In the genomic region with DNA sequence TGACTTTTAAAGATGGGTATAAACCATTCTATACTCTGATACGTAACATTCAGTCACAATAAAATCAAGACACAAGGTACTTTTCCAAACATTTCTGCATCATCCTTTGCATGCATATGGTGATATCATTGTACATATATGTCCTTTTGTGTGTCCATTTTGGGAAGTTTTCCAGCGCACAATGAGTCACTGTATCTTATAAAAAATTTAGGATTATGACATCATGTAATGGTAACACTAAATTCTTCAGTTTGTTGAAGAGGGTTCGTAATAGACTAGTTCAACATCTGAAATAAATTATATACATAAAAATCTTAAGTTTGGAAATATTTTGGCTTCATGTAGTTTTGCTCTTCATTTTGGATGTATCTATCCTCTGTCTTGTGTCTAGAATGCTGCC, we compare ENCODE assay signal across 16 cellular contexts.
DNase-seq lines count a peak whose midpoint lies in the region; ATAC-seq and TF ChIP-seq lines count a peak whose summit lies in the region.
"Had no signal": no experiment of that assay in that cellular context is flagged by ENCODE, and none has a peak within 500 bp of the region (broad histone marks: within the 10 kb centered on the region; RNA-seq: fewer than 3 reads in every experiment).

No MANE protein-coding gene starts in this region.

- no peaks in the 10 kb centered on the region for H4K20me1 ChIP-seq in mammary epithelial cell (ENCODE audit: insufficient read depth, low read length)
- H4K20me1 ChIP-seq in PC-3 (ENCODE audit: low read length), result no peaks in the 10 kb centered on the region
- H4K20me1 ChIP-seq in fibroblast of lung (ENCODE audit: control insufficient read depth, extremely low read depth, insufficient read depth, low read length), result no peaks in the 10 kb centered on the region

- peaks cover 32% of the 10 kb centered on the region for H3K27me3 Mint-ChIP-seq in MCF 10A (ENCODE audit: insufficient read depth, unreplicated experiment)

- no peak overlapping the region for H3K9ac ChIP-seq in mammary epithelial cell (ENCODE audit: insufficient read depth, low read length)
- no peak overlapping the region for H3K9ac ChIP-seq in PC-3 (ENCODE audit: low read length)
- H3K9ac ChIP-seq in fibroblast of lung (ENCODE audit: insufficient read depth, low read length), result no peak overlapping the region

- WGBS in mammary epithelial cell (ENCODE audit: low coverage, missing lambda C conversion rate), result 78% methylated on average over 3 of the region's 3 CpGs

- no peak overlapping the region for H3K27ac ChIP-seq in mammary epithelial cell (ENCODE audit: insufficient read depth, low read depth, low read length)
- no peak overlapping the region for H3K27ac ChIP-seq in PC-3 (ENCODE audit: low read length)
- no peak overlapping the region for H3K27ac ChIP-seq in fibroblast of lung (ENCODE audit: insufficient read depth, low read length)
- H3K27ac ChIP-seq: 22Rv1 had no signal

- BruUV-seq in MCF 10A (replicated peaks; lab: Mats Ljungman, UMichigan) (no TSS peak), mammary epithelial cell (replicated peaks; lab: Mats Ljungman, UMichigan) (no TSS peak), PC-3 (replicated peaks; lab: Mats Ljungman, UMichigan) (no TSS peak)

- H3K9me3 Mint-ChIP-seq in MCF 10A (ENCODE audit: unreplicated experiment), result no peaks in the 10 kb centered on the region
- H3K9me3 Mint-ChIP-seq: H9 had no signal

- intact Hi-C loops in MCF 10A (cut with micrococcal nuclease), result no loop called here
- intact Hi-C loops in mammary epithelial cell (cut with micrococcal nuclease), result no loop called here
- intact Hi-C loops in PC-3 (cut with micrococcal nuclease), result no loop called here

- POLR2A ChIA-PET in MCF 10A (lab: Yijun Ruan, JAX), result no interaction called here
- POLR2A ChIA-PET in PC-3 (lab: Charles Lee; ENCODE audit: unreplicated experiment), result no interaction called here

- TF ChIP-seq CTCF in MCF 10A (IDR thresholded peaks at IDR 0.05; ENCODE audit: unreplicated experiment) (no peak), mammary epithelial cell (conservative IDR thresholded peaks at IDR 0.05 in 1 of 2, IDR thresholded peaks at IDR 0.05 in 1 of 2; ENCODE audit: extremely low read depth in 1 of 2, insufficient read depth in 1 of 2, low read depth in 1 of 2, low read length in 2 of 2) (no peak), PC-3 (conservative IDR thresholded peaks at IDR 0.05; ENCODE audit: low read depth, low read length) (no peak), fibroblast of lung (conservative IDR thresholded peaks at IDR 0.05 in 1 of 2, IDR thresholded peaks at IDR 0.05 in 1 of 2; ENCODE audit: low read depth in 1 of 2, low read length in 2 of 2) (no peak)

- H3K9me3 ChIP-seq in mammary epithelial cell (replicated peaks; ENCODE audit: insufficient read depth, low read length) (no peaks in the 10 kb centered on the region), PC-3 (ENCODE audit: low read length) (no peaks in the 10 kb centered on the region), fibroblast of lung (ENCODE audit: control insufficient read depth, insufficient read depth, low read depth, low read length) (no peaks in the 10 kb centered on the region)

- no peak overlapping the region for H3K4me3 ChIP-seq in mammary epithelial cell (replicated peaks in 1 of 3; ENCODE audit: insufficient read depth in 1 of 3, low read depth in 2 of 3, low read length in 3 of 3)
- no peak overlapping the region for H3K4me3 ChIP-seq in PC-3 (ENCODE audit: low read length)
- H3K4me3 ChIP-seq in fibroblast of lung (replicated peaks in 1 of 4; ENCODE audit: control extremely low read depth in 1 of 4, insufficient read depth in 1 of 4, low read depth in 3 of 4, low read length in 4 of 4), result no peak overlapping the region
- H3K4me3 ChIP-seq: K562 had no signal

- H3K4me1 ChIP-seq in mammary epithelial cell (ENCODE audit: insufficient read depth, low read length) (no peaks in the 10 kb centered on the region), PC-3 (ENCODE audit: insufficient read depth, low read length) (no peaks in the 10 kb centered on the region), fibroblast of lung (ENCODE audit: control insufficient read depth, extremely low read depth, insufficient read depth, low read length) (no peaks in the 10 kb centered on the region)

- H3K27me3 ChIP-seq in mammary epithelial cell (ENCODE audit: insufficient read depth, low read length) (no peaks in the 10 kb centered on the region), PC-3 (ENCODE audit: low read length) (no peaks in the 10 kb centered on the region), fibroblast of lung (ENCODE audit: control insufficient read depth, insufficient read depth, low read length) (no peaks in the 10 kb centered on the region)

- no peaks in the 10 kb centered on the region for H3K36me3 Mint-ChIP-seq in MCF 10A (ENCODE audit: insufficient read depth, unreplicated experiment)
- H3K36me3 Mint-ChIP-seq: CD14-positive monocyte; CD8-positive, alpha-beta T cell had no signal

- dilution Hi-C loops in mammary epithelial cell (cut with HindIII; ENCODE audit: low sequenced_read_pairs), result no loop called here

- H3K4me1 Mint-ChIP-seq in MCF 10A (ENCODE audit: insufficient read depth, unreplicated experiment), result no peaks in the 10 kb centered on the region
- H3K4me1 Mint-ChIP-seq: CD14-positive monocyte, H9 had no signal

- ATAC-seq in PC-3 (no peak), HG03139 (IDR thresholded peaks at IDR 0.05; ENCODE audit: unreplicated experiment) (no peak)
- ATAC-seq: CD8-positive, alpha-beta T cell; K562 had no signal

- in situ Hi-C loops in mammary epithelial cell (cut with MboI; ENCODE audit: low sequenced_read_pairs in 2 of 2), result no loop called here

- H3K36me3 ChIP-seq in mammary epithelial cell (ENCODE audit: insufficient read depth, low read length), result no peaks in the 10 kb centered on the region
- H3K36me3 ChIP-seq in PC-3 (ENCODE audit: low read depth, low read length), result no peaks in the 10 kb centered on the region
- H3K36me3 ChIP-seq in fibroblast of lung (ENCODE audit: control insufficient read depth, insufficient read depth, low read length), result no peaks in the 10 kb centered on the region

- no peak overlapping the region for H3K27ac Mint-ChIP-seq in MCF 10A (ENCODE audit: low read depth, unreplicated experiment)
- H3K27ac Mint-ChIP-seq: CD14-positive monocyte; CD8-positive, alpha-beta T cell; H9 had no signal

- H3K4me2 ChIP-seq in mammary epithelial cell (ENCODE audit: insufficient read depth, low read depth, low read length) (no peak overlapping the region), PC-3 (ENCODE audit: low read length) (no peak overlapping the region), fibroblast of lung (ENCODE audit: extremely low read depth, insufficient read depth, low read length) (no peak overlapping the region)

- H3F3A ChIP-seq in PC-3 (ENCODE audit: low read length, unreplicated experiment), result no peaks in the 10 kb centered on the region

- H3K9me2 ChIP-seq in PC-3 (replicated peaks; ENCODE audit: low read length), result no peaks in the 10 kb centered on the region; the same call in 1 of the 2 replicates

- H3K79me2 ChIP-seq in mammary epithelial cell (ENCODE audit: insufficient read depth, low read length) (no peaks in the 10 kb centered on the region), PC-3 (ENCODE audit: low read length) (no peaks in the 10 kb centered on the region), fibroblast of lung (ENCODE audit: control insufficient read depth, insufficient read depth, low read length) (no peaks in the 10 kb centered on the region)

- CTCF ChIA-PET in MCF 10A (lab: Yijun Ruan, JAX) (no interaction called here), mammary epithelial cell (lab: Charles Lee; ENCODE audit: low non-redundant PET) (no interaction called here), PC-3 (lab: Charles Lee) (no interaction called here)

- DNase-seq in MCF 10A (ENCODE audit: unreplicated experiment), result peak; percentile 13
- no peak for DNase-seq in mammary epithelial cell
- DNase-seq in PC-3, result peak; percentile 32
- peak; percentile 15 to 44 for DNase-seq in fibroblast of lung (ENCODE audit: low read depth in 2 of 2)
- no peak for DNase-seq in NCI-H226
- DNase-seq in activated effector memory CD4-positive, alpha-beta T cell treated with anti-CD3 and anti-CD28 coated beads, Interleukin-2, amount 50 U/mL, for 16 hours, result no peak
- DNase-seq in SHP77 (lab: John Stamatoyannopoulos, UW), result no peak
- DNase-seq: CD8-positive, alpha-beta T cell; COR-L47; DND-41; GOT3; H9 had no signal

- no peak overlapping the region for H3K4me3 Mint-ChIP-seq in MCF 10A (ENCODE audit: unreplicated experiment)
- H3K4me3 Mint-ChIP-seq: CD14-positive monocyte; CD8-positive, alpha-beta T cell; H9 had no signal

- H2AFZ ChIP-seq in mammary epithelial cell (ENCODE audit: low read depth, low read length) (no peak overlapping the region), PC-3 (ENCODE audit: low read length) (no peak overlapping the region), fibroblast of lung (ENCODE audit: low read length) (no peak overlapping the region)

Comparison
In these comparisons a context has a peak if more than half of its experiments do, and no peak if none do; other contexts are left out.
1. DNase-seq: peak in MCF 10A (single experiment), PC-3 (single experiment) and fibroblast of lung (2 of 2); none in mammary epithelial cell (single experiment), NCI-H226 (single experiment), activated effector memory CD4-positive, alpha-beta T cell treated with anti-CD3 and anti-CD28 coated beads, Interleukin-2, amount 50 U/mL, for 16 hours (single experiment) and SHP77 (0 of 2).